Comparison of ENCODE assay signal across 23 cellular contexts in the genomic region with DNA sequence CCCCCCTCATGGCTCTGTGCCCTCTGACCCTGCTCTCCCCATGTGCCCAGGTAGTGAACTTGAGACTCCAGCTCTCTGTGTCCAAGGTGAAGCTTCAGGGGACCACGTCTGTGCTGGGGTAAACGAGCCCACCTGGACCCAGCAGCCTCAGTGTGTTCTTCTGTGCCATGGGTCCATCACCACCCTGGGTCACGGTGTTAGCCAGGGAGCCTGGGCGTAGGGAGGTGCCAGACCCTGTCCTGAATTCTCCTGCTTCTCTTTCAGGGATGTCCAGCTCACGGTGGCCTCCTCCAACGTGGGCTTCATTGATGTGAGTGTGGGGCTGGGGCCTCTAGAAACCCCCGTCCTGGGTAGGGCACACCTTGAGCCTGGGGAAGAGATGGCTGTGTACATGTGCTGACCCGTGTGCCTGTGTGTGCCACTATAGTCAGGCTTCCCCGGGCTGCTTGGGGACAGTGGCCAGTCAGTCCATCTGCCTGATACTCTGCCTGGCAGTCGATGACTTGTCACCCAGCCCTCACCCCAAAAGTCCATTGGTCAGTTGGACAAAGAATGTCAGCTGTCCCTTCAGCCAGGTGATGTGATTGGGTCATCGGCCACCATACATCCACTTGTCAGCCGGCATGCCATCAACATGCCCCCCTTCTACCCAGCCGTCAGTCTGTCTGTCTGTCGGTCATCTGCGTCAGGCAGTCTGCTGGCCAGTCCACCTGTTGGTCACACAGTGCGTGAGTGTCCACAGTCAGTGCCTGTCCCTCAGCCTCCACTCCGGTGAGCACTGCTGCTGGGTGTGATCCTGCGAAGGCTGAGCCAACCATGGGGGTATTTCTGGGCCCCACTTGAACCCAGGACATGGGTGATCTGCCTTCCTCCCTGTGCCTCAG. TPM values are rescaled to one million over a fixed set of nuclear protein-coding genes. Genes with fewer than 3 reads are reported as not detected.
A peak's percentile ranks its signal among the peaks of the same experiment; 100 is the strongest.
DNase-seq lines count a peak whose midpoint lies in the region; ATAC-seq and TF ChIP-seq lines count a peak whose summit lies in the region.
"Had no signal": no experiment of that assay in that cellular context is flagged by ENCODE, and none has a peak within 500 bp of the region (broad histone marks: within the 10 kb centered on the region; RNA-seq: fewer than 3 reads in every experiment).

No MANE protein-coding gene starts in this region.

- H3K4me3 Mint-ChIP-seq in CD4-positive, CD25-positive, alpha-beta regulatory T cell = no peak overlapping the region
- H3K4me3 Mint-ChIP-seq: CD14-positive monocyte; CD4-positive, alpha-beta memory T cell had no signal

- no peaks in the 10 kb centered on the region for H3K9me3 ChIP-seq in CD4-positive, CD25-positive, alpha-beta regulatory T cell (ENCODE audit: control insufficient read depth in 2 of 2, low read length in 2 of 2)
- H3K9me3 ChIP-seq in IMR-90 (ENCODE audit: control insufficient read depth, insufficient read depth, low read length) (no peaks in the 10 kb centered on the region), neuronal stem cell (replicated peaks in 1 of 2; ENCODE audit: control insufficient read depth in 2 of 2, insufficient read depth in 1 of 2, low read depth in 1 of 2, low read length in 2 of 2) (no peaks in the 10 kb centered on the region)
- H3K9me3 ChIP-seq: A549; BE2C; BLaER1 treated with 17β-estradiol and CSF1 and Interleukin-3, amounts not matched to agents 10 nM and 100 nM; HAP-1 had no signal

- peak overlapping the region in 2 of 3 donors; percentile 38 to 57 for H3K27ac Mint-ChIP-seq in CD4-positive, CD25-positive, alpha-beta regulatory T cell
- H3K27ac Mint-ChIP-seq: CD14-positive monocyte had no signal

- no peaks in the 10 kb centered on the region for H3K27me3 ChIP-seq in CD4-positive, CD25-positive, alpha-beta regulatory T cell (ENCODE audit: control insufficient read depth, insufficient read depth, low read length)
- peaks cover 3% of the 10 kb centered on the region; the same call in 1 of the 2 replicates for H3K27me3 ChIP-seq in IMR-90 (ENCODE audit: control insufficient read depth, insufficient read depth, low read length)
- H3K27me3 ChIP-seq in neuronal stem cell (ENCODE audit: control insufficient read depth in 3 of 3, insufficient read depth in 3 of 3, low read depth in 1 of 3, low read length in 3 of 3) = peaks cover 0 to 24% (median 0%) of the 10 kb centered on the region in 3 experiments
- H3K27me3 ChIP-seq: BE2C; BLaER1 treated with 17β-estradiol and CSF1 and Interleukin-3, amounts not matched to agents 10 nM and 100 nM had no signal

- H4K8ac ChIP-seq in IMR-90 (ENCODE audit: low read depth in 2 of 2, low read length in 2 of 2) (no peak overlapping the region), neuronal stem cell (ENCODE audit: low read depth, low read length) (no peak overlapping the region)

- no peak overlapping the region for H3K27ac ChIP-seq in CD4-positive, CD25-positive, alpha-beta regulatory T cell (ENCODE audit: insufficient read depth, low read length, poor library complexity, severe bottlenecking)
- H3K27ac ChIP-seq in IMR-90 (ENCODE audit: insufficient read depth, low read length) (no peak overlapping the region), neuronal stem cell (replicated peaks; ENCODE audit: low read length) (no peak overlapping the region)
- H3K27ac ChIP-seq: A549; BLaER1 treated with 17β-estradiol and CSF1 and Interleukin-3, amounts not matched to agents 10 nM and 100 nM had no signal

- peak overlapping the region; percentile 41 for H2AFZ ChIP-seq in IMR-90 (replicated peaks; ENCODE audit: low read length, poor library complexity)
- no peak overlapping the region for H2AFZ ChIP-seq in neuronal stem cell (ENCODE audit: low read length)

- H3K56ac ChIP-seq in IMR-90 (ENCODE audit: extremely low read depth, insufficient read depth, low read length) = no peak overlapping the region

- TF ChIP-seq RAD21 in IMR-90 (IDR thresholded peaks at IDR 0.05; ENCODE audit: low read length) = no peak

- no peaks in the 10 kb centered on the region for H4K20me1 ChIP-seq in IMR-90 (ENCODE audit: insufficient read depth, low read length)
- H4K20me1 ChIP-seq: BLaER1 treated with 17β-estradiol and CSF1 and Interleukin-3, amounts not matched to agents 10 nM and 100 nM had no signal

- POLR2A ChIA-PET in IMR-90 (lab: Charles Lee; ENCODE audit: unreplicated experiment) = no interaction called here

- H3K4me1 ChIP-seq in CD4-positive, CD25-positive, alpha-beta regulatory T cell (ENCODE audit: control insufficient read depth, insufficient read depth, low read length, poor library complexity, severe bottlenecking) = no peaks in the 10 kb centered on the region
- H3K4me1 ChIP-seq in IMR-90 (ENCODE audit: control insufficient read depth, insufficient read depth, low read length) (no peaks in the 10 kb centered on the region), neuronal stem cell (ENCODE audit: control insufficient read depth in 2 of 2, insufficient read depth in 1 of 2, low read depth in 1 of 2, low read length in 2 of 2) (no peaks in the 10 kb centered on the region)
- H3K4me1 ChIP-seq: A549, BE2C, HAP-1 had no signal

- intact Hi-C loops in IMR-90 (cut with micrococcal nuclease) = no loop called here

- H2BK15ac ChIP-seq in IMR-90 (ENCODE audit: low read depth, low read length) = no peak overlapping the region
- H2BK15ac ChIP-seq in neuronal stem cell (ENCODE audit: low read length) = peak overlapping the region; percentile 38

- H3K18ac ChIP-seq in IMR-90 (ENCODE audit: low read depth, low read length) (no peak overlapping the region), neuronal stem cell (ENCODE audit: low read length) (peak overlapping the region; percentile 65)

- H3K14ac ChIP-seq in IMR-90 (replicated peaks; ENCODE audit: low read depth, low read length) (no peak overlapping the region), neuronal stem cell (ENCODE audit: low read length) (peak overlapping the region; percentile 82)

- H3K4ac ChIP-seq in IMR-90 (ENCODE audit: low read depth, low read length) (no peak overlapping the region), neuronal stem cell (ENCODE audit: low read length) (no peak overlapping the region)

- H3K23ac ChIP-seq in IMR-90 (ENCODE audit: low read depth, low read length) (no peak overlapping the region), neuronal stem cell (ENCODE audit: low read depth, low read length, poor library complexity) (peak overlapping the region; percentile 69)

- peaks cover 4% of the 10 kb centered on the region for H3K27me3 Mint-ChIP-seq in CD4-positive, CD25-positive, alpha-beta regulatory T cell
- H3K27me3 Mint-ChIP-seq: CD4-positive, alpha-beta memory T cell had no signal

- peaks cover 0 to 2% (median 0%) of the 10 kb centered on the region in 7 donors for H3K9me3 Mint-ChIP-seq in CD4-positive, CD25-positive, alpha-beta regulatory T cell
- H3K9me3 Mint-ChIP-seq: CD4-positive, alpha-beta memory T cell had no signal

- no peak overlapping the region for H4K91ac ChIP-seq in IMR-90 (ENCODE audit: insufficient read depth, low read depth, low read length)
- H4K91ac ChIP-seq in neuronal stem cell (ENCODE audit: low read depth, low read length, poor library complexity) = peak overlapping the region; percentile 42

- dilution Hi-C loops in IMR-90 (cut with HindIII; ENCODE audit: low sequenced_read_pairs, unreplicated experiment) = no loop called here

- DNase-seq in CD4-positive, CD25-positive, alpha-beta regulatory T cell = no peak
- no peak for DNase-seq in IMR-90
- DNase-seq in neuronal stem cell (ENCODE audit: low spot score) = no peak
- DNase-seq in NCI-H526 treated with DMSO at 0.1 percent for 48 hours (lab: John Stamatoyannopoulos, UW) = no peak
- no peak for DNase-seq in NCI-H2081 treated with DMSO at 0.1 percent for 48 hours (lab: John Stamatoyannopoulos, UW)
- DNase-seq in GM13977 (ENCODE audit: low spot score) = no peak
- DNase-seq: 8988T; ACHN; AML-193; BE2C; Calu3; CD4-positive, alpha-beta memory T cell; COR-L47; DMS53; DMS79 treated with DMSO at 0.1 percent for 48 hours; GF-D8; GOT3 had no signal

- H3K79me1 ChIP-seq in IMR-90 (ENCODE audit: low read depth in 1 of 2, low read length in 2 of 2) (no peaks in the 10 kb centered on the region), neuronal stem cell (ENCODE audit: low read depth, low read length) (peaks cover 2% of the 10 kb centered on the region)

- H2AK9ac ChIP-seq in IMR-90 (replicated peaks; ENCODE audit: low read depth, low read length, poor library complexity) = no peak overlapping the region

- H3K9me1 ChIP-seq in IMR-90 (ENCODE audit: insufficient read depth, low read length) = no peaks in the 10 kb centered on the region

- in situ Hi-C loops in IMR-90 (cut with MboI; ENCODE audit: low sequenced_read_pairs) = no loop called here
- in situ Hi-C loops in GM13977 (cut with MboI; ENCODE audit: low pct_unique_long_range_greater_than_20kb, low sequenced_read_pairs, unreplicated experiment) = no loop called here

- H2AK5ac ChIP-seq in IMR-90 (ENCODE audit: low read depth, low read length) (no peak overlapping the region), neuronal stem cell (ENCODE audit: low read depth, low read length) (peak overlapping the region; percentile 64)

- no peaks in the 10 kb centered on the region for H3K36me3 Mint-ChIP-seq in CD4-positive, CD25-positive, alpha-beta regulatory T cell
- H3K36me3 Mint-ChIP-seq: CD14-positive monocyte; CD4-positive, alpha-beta memory T cell had no signal

- no TSS peak for BruUV-seq in IMR-90 (replicated peaks; lab: Mats Ljungman, UMichigan)

- H2BK20ac ChIP-seq in IMR-90 (ENCODE audit: low read depth, low read length) = no peak overlapping the region

- H2BK120ac ChIP-seq in IMR-90 (ENCODE audit: low read depth, low read length) = no peak overlapping the region
- H2BK120ac ChIP-seq in neuronal stem cell (ENCODE audit: low read depth, low read length) = no peak overlapping the region

- H3K4me1 Mint-ChIP-seq in CD4-positive, CD25-positive, alpha-beta regulatory T cell = peaks cover 0 to 9% (median 1%) of the 10 kb centered on the region in 4 donors
- H3K4me1 Mint-ChIP-seq: CD14-positive monocyte had no signal

- 83% methylated on average over 5 of the region's 18 CpGs; no CpG with 5 or more reads in 1 of the 2 experiments for WGBS in IMR-90 (ENCODE audit: extremely low coverage in 2 of 2, insufficient read length in 1 of 2), 2 experiments
- no CpG with 5 or more reads among the region's 18 CpGs for WGBS in neuronal stem cell (ENCODE audit: extremely low coverage in 2 of 2, insufficient read length in 2 of 2, insufficient replicate concordance in 1 of 2), 2 donors

- TF ChIP-seq CTCF in IMR-90 (conservative IDR thresholded peaks at IDR 0.05; ENCODE audit: low read depth, low read length) (no peak), GM13977 (IDR thresholded peaks at IDR 0.05; ENCODE audit: extremely low read depth, insufficient read depth, missing control alignments) (no peak)

- CTCF ChIA-PET in IMR-90 (lab: Yijun Ruan, JAX) = no interaction called here

- H4K5ac ChIP-seq in IMR-90 (ENCODE audit: low read depth, low read length) = no peak overlapping the region

- no peak overlapping the region for H3K9ac ChIP-seq in IMR-90 (ENCODE audit: low read depth, low read length)
- no peak overlapping the region for H3K9ac ChIP-seq in neuronal stem cell (ENCODE audit: low read depth, low read length, poor library complexity)
- H3K9ac ChIP-seq: BLaER1 treated with 17β-estradiol and CSF1 and Interleukin-3, amounts not matched to agents 10 nM and 100 nM had no signal

- H3K36me3 ChIP-seq in CD4-positive, CD25-positive, alpha-beta regulatory T cell (ENCODE audit: control insufficient read depth, insufficient read depth, low read length) = no peaks in the 10 kb centered on the region
- H3K36me3 ChIP-seq in IMR-90 (ENCODE audit: control insufficient read depth, insufficient read depth, low read length) (no peaks in the 10 kb centered on the region), neuronal stem cell (replicated peaks in 1 of 2; ENCODE audit: control insufficient read depth in 2 of 2, insufficient read depth in 2 of 2, low read length in 2 of 2) (no peaks in the 10 kb centered on the region)
- H3K36me3 ChIP-seq: BE2C; BLaER1 treated with 17β-estradiol and CSF1 and Interleukin-3, amounts not matched to agents 10 nM and 100 nM; HAP-1 had no signal

- no peak for ATAC-seq in CD4-positive, CD25-positive, alpha-beta regulatory T cell (ENCODE audit: low read depth in 2 of 2)
- ATAC-seq in IMR-90 (ENCODE audit: low read depth) = no peak
- ATAC-seq: A549 had no signal

- no peak overlapping the region for H3K4me2 ChIP-seq in IMR-90 (ENCODE audit: low read depth, low read length)
- H3K4me2 ChIP-seq in neuronal stem cell (ENCODE audit: insufficient read depth, low read length, poor library complexity, severe bottlenecking) = no peak overlapping the region
- H3K4me2 ChIP-seq: A549; BLaER1 treated with 17β-estradiol and CSF1 and Interleukin-3, amounts not matched to agents 10 nM and 100 nM had no signal

- no peak for TF ChIP-seq POLR2A in IMR-90 (IDR thresholded peaks at IDR 0.05; ENCODE audit: low read depth, low read length)

- H3K4me3 ChIP-seq in CD4-positive, CD25-positive, alpha-beta regulatory T cell (ENCODE audit: low read depth, low read length) = no peak overlapping the region
- H3K4me3 ChIP-seq in IMR-90 (ENCODE audit: insufficient read depth, low read depth, low read length) (no peak overlapping the region), neuronal stem cell (ENCODE audit: low read length in 2 of 2) (peak overlapping the region in 1 of 2 donors; percentile 20)
- H3K4me3 ChIP-seq: A549; BLaER1 treated with 17β-estradiol and CSF1 and Interleukin-3, amounts not matched to agents 10 nM and 100 nM; HAP-1 had no signal

- H2BK12ac ChIP-seq in neuronal stem cell (ENCODE audit: low read length) = peak overlapping the region; percentile 61

- H2BK5ac ChIP-seq in IMR-90 (ENCODE audit: low read depth, low read length, poor library complexity, severe bottlenecking) = no peak overlapping the region
- H2BK5ac ChIP-seq in neuronal stem cell (ENCODE audit: low read length) = peak overlapping the region; percentile 84

RNA-seq across cellular contexts. Expression of gene BPIFB6, which starts 10.9 kb away (rescaled TPM):
- total RNA-seq in CD4-positive, CD25-positive, alpha-beta regulatory T cell = not detected
- polyA plus RNA-seq in CD4-positive, CD25-positive, alpha-beta regulatory T cell = not detected
- not detected in 2 replicates for total RNA-seq in IMR-90 (2012; rRNA removed)
- not detected in 2 replicates for polyA plus RNA-seq in IMR-90 (2012; rRNA removed)
- not detected in 2 replicates for polyA plus RNA-seq in IMR-90 (2012; cell fraction: cytosol; rRNA removed)
- polyA plus RNA-seq in IMR-90 (2012; cell fraction: nucleus; rRNA removed; ENCODE audit: low replicate concordance) = not detected in 2 replicates
- polyA plus RNA-seq in neuronal stem cell (2013, experiment 1 of 2) = not detected
- not detected for polyA plus RNA-seq in neuronal stem cell (2013, experiment 2 of 2)
- total RNA-seq: Calu3; CD4-positive, alpha-beta memory T cell; Daoy; G401 had no signal
- polyA plus RNA-seq: A549; CD14-positive monocyte; CD4-positive, alpha-beta memory T cell had no signal

RNA-seq across cellular contexts. Expression of gene BPIFB2, which starts 13.0 kb away (rescaled TPM):
- total RNA-seq in CD4-positive, CD25-positive, alpha-beta regulatory T cell = not detected
- not detected for polyA plus RNA-seq in CD4-positive, CD25-positive, alpha-beta regulatory T cell
- total RNA-seq in IMR-90 (2012; rRNA removed) = not detected in 2 replicates
- polyA plus RNA-seq in IMR-90 (2012; rRNA removed) = not detected in 2 replicates
- not detected in 2 replicates for polyA plus RNA-seq in IMR-90 (2012; cell fraction: cytosol; rRNA removed)
- not detected in 2 replicates for polyA plus RNA-seq in IMR-90 (2012; cell fraction: nucleus; rRNA removed; ENCODE audit: low replicate concordance)
- not detected for polyA plus RNA-seq in neuronal stem cell (2013, experiment 1 of 2)
- polyA plus RNA-seq in neuronal stem cell (2013, experiment 2 of 2) = 0.03 TPM
- total RNA-seq: Calu3; CD4-positive, alpha-beta memory T cell; Daoy; G401 had no signal
- polyA plus RNA-seq: A549; CD14-positive monocyte; CD4-positive, alpha-beta memory T cell had no signal

RNA-seq across cellular contexts. Expression of gene SUN5, which starts 16.3 kb away (rescaled TPM):
- not detected for total RNA-seq in CD4-positive, CD25-positive, alpha-beta regulatory T cell
- not detected for polyA plus RNA-seq in CD4-positive, CD25-positive, alpha-beta regulatory T cell
- not detected in 2 replicates for total RNA-seq in IMR-90 (2012; rRNA removed)
- polyA plus RNA-seq in IMR-90 (2012; rRNA removed) = not detected in 2 replicates
- polyA plus RNA-seq in IMR-90 (2012; cell fraction: cytosol; rRNA removed) = not detected in 2 replicates
- polyA plus RNA-seq in IMR-90 (2012; cell fraction: nucleus; rRNA removed; ENCODE audit: low replicate concordance) = not detected in 2 replicates
- polyA plus RNA-seq in neuronal stem cell (2013, experiment 1 of 2) = not detected
- not detected for polyA plus RNA-seq in neuronal stem cell (2013, experiment 2 of 2)
- total RNA-seq: Calu3; CD4-positive, alpha-beta memory T cell; Daoy; G401 had no signal
- polyA plus RNA-seq: A549; CD14-positive monocyte; CD4-positive, alpha-beta memory T cell had no signal

RNA-seq across cellular contexts. Expression of gene BPIFB3, which starts 33.2 kb away (rescaled TPM):
- total RNA-seq in CD4-positive, CD25-positive, alpha-beta regulatory T cell = not detected
- not detected for polyA plus RNA-seq in CD4-positive, CD25-positive, alpha-beta regulatory T cell
- total RNA-seq in IMR-90 (2012; rRNA removed) = not detected in 2 replicates
- polyA plus RNA-seq in IMR-90 (2012; rRNA removed) = not detected in 2 replicates
- not detected in 2 replicates for polyA plus RNA-seq in IMR-90 (2012; cell fraction: cytosol; rRNA removed)
- not detected in 2 replicates for polyA plus RNA-seq in IMR-90 (2012; cell fraction: nucleus; rRNA removed; ENCODE audit: low replicate concordance)
- polyA plus RNA-seq in neuronal stem cell (2013, experiment 1 of 2) = not detected
- not detected for polyA plus RNA-seq in neuronal stem cell (2013, experiment 2 of 2)
- total RNA-seq: Calu3; CD4-positive, alpha-beta memory T cell; Daoy; G401 had no signal
- polyA plus RNA-seq: A549; CD14-positive monocyte; CD4-positive, alpha-beta memory T cell had no signal

RNA-seq across cellular contexts. Expression of gene BPIFB4, which starts 58.9 kb away (rescaled TPM):
- total RNA-seq in CD4-positive, CD25-positive, alpha-beta regulatory T cell = not detected
- polyA plus RNA-seq in CD4-positive, CD25-positive, alpha-beta regulatory T cell = not detected
- total RNA-seq in IMR-90 (2012; rRNA removed) = not detected in 2 replicates
- polyA plus RNA-seq in IMR-90 (2012; rRNA removed) = not detected in 2 replicates
- not detected in 2 replicates for polyA plus RNA-seq in IMR-90 (2012; cell fraction: cytosol; rRNA removed)
- polyA plus RNA-seq in IMR-90 (2012; cell fraction: nucleus; rRNA removed; ENCODE audit: low replicate concordance) = not detected in 2 replicates
- polyA plus RNA-seq in neuronal stem cell (2013, experiment 1 of 2) = not detected
- polyA plus RNA-seq in neuronal stem cell (2013, experiment 2 of 2) = not detected
- total RNA-seq: Calu3; CD4-positive, alpha-beta memory T cell; Daoy; G401 had no signal
- polyA plus RNA-seq: A549; CD14-positive monocyte; CD4-positive, alpha-beta memory T cell had no signal
